Comparison of ENCODE assay signal across 20 cellular contexts in the genomic region with DNA sequence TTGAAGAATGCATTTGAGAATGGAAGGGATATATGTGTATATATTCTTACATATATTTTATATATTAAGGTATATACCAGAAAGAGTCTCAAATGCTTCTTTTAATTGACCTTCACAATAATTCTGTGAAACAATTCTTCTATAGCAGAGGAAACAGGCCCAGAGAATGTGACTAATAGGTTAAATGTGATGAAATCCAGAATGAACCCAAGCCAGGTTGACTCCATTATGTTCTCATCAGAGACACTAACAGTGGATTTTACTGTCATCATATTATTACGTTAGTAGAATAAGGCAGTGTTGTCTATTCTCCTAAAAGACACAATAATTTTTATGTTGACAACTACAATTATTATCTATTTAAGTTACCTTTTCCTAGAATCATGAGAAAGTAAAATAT. TPM values are rescaled to one million over a fixed set of nuclear protein-coding genes. Genes with fewer than 3 reads are reported as not detected.
DNase-seq lines count a peak whose midpoint lies in the region; ATAC-seq, FAIRE-seq and TF ChIP-seq lines count a peak whose summit lies in the region.
"Had no signal": no experiment of that assay in that cellular context is flagged by ENCODE, and none has a peak within 500 bp of the region (broad histone marks: within the 10 kb centered on the region; RNA-seq: fewer than 3 reads in every experiment).

No MANE protein-coding gene starts in this region.

- no peak for FAIRE-seq in bronchial epithelial cell (lab: Jason Lieb, UNC)
- FAIRE-seq: A204.1, D721Med, G401.6, GM12891, HepG2, HTR-8/SVneo had no signal

- no peak overlapping the region for H4K5ac ChIP-seq in IMR-90 (ENCODE audit: low read depth, low read length)

- CTCF ChIA-PET in IMR-90 (lab: Yijun Ruan, JAX): no interaction called here

- no peak for TF ChIP-seq RAD21 in IMR-90 (IDR thresholded peaks at IDR 0.05; ENCODE audit: low read length)

- DNase-seq in IMR-90 (peak; percentile 28), bronchial epithelial cell (ENCODE audit: low read depth) (peak; percentile 12), fibroblast of mammary gland (ENCODE audit: low read depth) (peak; percentile 62), skeletal muscle cell (ENCODE audit: low read depth) (peak; percentile 25), AML-193 (lab: John Stamatoyannopoulos, UW) (no peak), NCI-H82 treated with DMSO at 0.1 percent for 48 hours (lab: John Stamatoyannopoulos, UW; ENCODE audit: unreplicated experiment) (no peak)
- DNase-seq: CD8-positive, alpha-beta T cell; COR-L47; DMS153; DMS79 treated with DMSO at 0.1 percent for 48 hours; EL; HCEC 1CT; HFFc6 had no signal

- H3K79me1 ChIP-seq in IMR-90 (ENCODE audit: low read depth in 1 of 2, low read length in 2 of 2): no peaks in the 10 kb centered on the region

- no peak overlapping the region for H3K18ac ChIP-seq in IMR-90 (ENCODE audit: low read depth, low read length)

- H2AFZ ChIP-seq in IMR-90 (replicated peaks; ENCODE audit: low read length, poor library complexity): no peak overlapping the region

- in situ Hi-C loops in IMR-90 (cut with MboI; ENCODE audit: low sequenced_read_pairs): no loop called here

- H3K4ac ChIP-seq in IMR-90 (ENCODE audit: low read depth, low read length): no peak overlapping the region

- no peak overlapping the region for H2BK20ac ChIP-seq in IMR-90 (ENCODE audit: low read depth, low read length)

- H3K4me2 ChIP-seq in IMR-90 (ENCODE audit: low read depth, low read length): no peak overlapping the region

- H3K36me3 ChIP-seq in IMR-90 (ENCODE audit: control insufficient read depth, insufficient read depth, low read length) (no peaks in the 10 kb centered on the region), bronchial epithelial cell (ENCODE audit: control insufficient read depth, insufficient read depth, low read length) (no peaks in the 10 kb centered on the region)

- H3K27ac ChIP-seq in IMR-90 (ENCODE audit: insufficient read depth, low read length): no peak overlapping the region

- no peak overlapping the region for H4K91ac ChIP-seq in IMR-90 (ENCODE audit: insufficient read depth, low read depth, low read length)

- ATAC-seq in IMR-90 (ENCODE audit: low read depth) (no peak), GM21381 (IDR thresholded peaks at IDR 0.05; ENCODE audit: unreplicated experiment) (no peak)
- ATAC-seq: CD8-positive, alpha-beta T cell; HepG2 had no signal

- H2BK15ac ChIP-seq in IMR-90 (ENCODE audit: low read depth, low read length): no peak overlapping the region

- no peak overlapping the region for H2AK9ac ChIP-seq in IMR-90 (replicated peaks; ENCODE audit: low read depth, low read length, poor library complexity)

- intact Hi-C loops in IMR-90 (cut with micrococcal nuclease): no loop called here

- no peak overlapping the region for H2BK120ac ChIP-seq in IMR-90 (ENCODE audit: low read depth, low read length)

- TF ChIP-seq POLR2A in IMR-90 (IDR thresholded peaks at IDR 0.05; ENCODE audit: low read depth, low read length): no peak

- dilution Hi-C loops in IMR-90 (cut with HindIII; ENCODE audit: low sequenced_read_pairs, unreplicated experiment): no loop called here

- H3K23ac ChIP-seq in IMR-90 (ENCODE audit: low read depth, low read length): no peak overlapping the region

- BruUV-seq in IMR-90 (replicated peaks; lab: Mats Ljungman, UMichigan): no TSS peak

- POLR2A ChIA-PET in IMR-90 (lab: Charles Lee; ENCODE audit: unreplicated experiment): no interaction called here

- H3K9me1 ChIP-seq in IMR-90 (ENCODE audit: insufficient read depth, low read length): no peaks in the 10 kb centered on the region

- H3K4me3 ChIP-seq in IMR-90 (ENCODE audit: insufficient read depth, low read depth, low read length) (no peak overlapping the region), bronchial epithelial cell (ENCODE audit: low read depth, low read length) (no peak overlapping the region), fibroblast of mammary gland (ENCODE audit: control insufficient read depth, low read depth, low read length) (no peak overlapping the region), skeletal muscle cell (ENCODE audit: low read depth, low read length) (no peak overlapping the region)

- H4K20me1 ChIP-seq in IMR-90 (ENCODE audit: insufficient read depth, low read length): no peaks in the 10 kb centered on the region

- H3K4me1 ChIP-seq in IMR-90 (ENCODE audit: control insufficient read depth, insufficient read depth, low read length): no peaks in the 10 kb centered on the region

- no peak overlapping the region for H2AK5ac ChIP-seq in IMR-90 (ENCODE audit: low read depth, low read length)

- no peak overlapping the region for H3K14ac ChIP-seq in IMR-90 (replicated peaks; ENCODE audit: low read depth, low read length)

- no peak overlapping the region for H3K9ac ChIP-seq in IMR-90 (ENCODE audit: low read depth, low read length)

- no peak overlapping the region for H2BK5ac ChIP-seq in IMR-90 (ENCODE audit: low read depth, low read length, poor library complexity, severe bottlenecking)

- TF ChIP-seq CTCF in IMR-90 (conservative IDR thresholded peaks at IDR 0.05; ENCODE audit: low read depth, low read length) (no peak), bronchial epithelial cell (IDR thresholded peaks at IDR 0.05; ENCODE audit: insufficient read depth, low read length, severe bottlenecking) (no peak), fibroblast of mammary gland (conservative IDR thresholded peaks at IDR 0.05; ENCODE audit: control insufficient read depth, insufficient read depth, low read depth, low read length) (no peak)

- H4K8ac ChIP-seq in IMR-90 (ENCODE audit: low read depth in 2 of 2, low read length in 2 of 2): no peak overlapping the region

- H3K9me3 ChIP-seq in IMR-90 (ENCODE audit: control insufficient read depth, insufficient read depth, low read length): no peaks in the 10 kb centered on the region

- H3K56ac ChIP-seq in IMR-90 (ENCODE audit: extremely low read depth, insufficient read depth, low read length): no peak overlapping the region

- H3K27me3 ChIP-seq in IMR-90 (ENCODE audit: control insufficient read depth, insufficient read depth, low read length): no peaks in the 10 kb centered on the region
- H3K27me3 ChIP-seq in bronchial epithelial cell (ENCODE audit: control insufficient read depth, insufficient read depth, low read length): no peaks in the 10 kb centered on the region

- WGBS in IMR-90 (ENCODE audit: extremely low coverage in 2 of 2, insufficient read length in 1 of 2), 2 experiments: no CpG with 5 or more reads among the region's 1 CpG

TF ChIP-seq in IMR-90, 13 proteins besides CTCF, POLR2A, EP300 and RAD21:
- TF ChIP-seq USF2 (IDR thresholded peaks at IDR 0.05; ENCODE audit: low read depth, low read length) (no peak), MAZ (IDR thresholded peaks at IDR 0.05; ENCODE audit: borderline replicate concordance, low read depth, low read length) (no peak), NFE2L2 (IDR thresholded peaks at IDR 0.05; ENCODE audit: low read depth, low read length) (no peak), RCOR1 (IDR thresholded peaks at IDR 0.05; ENCODE audit: insufficient replicate concordance, low read length) (no peak), CHD1 (IDR thresholded peaks at IDR 0.05; ENCODE audit: low read depth, low read length) (no peak), ELK1 (IDR thresholded peaks at IDR 0.05; ENCODE audit: borderline replicate concordance, low read depth, low read length) (no peak), RFX5 (IDR thresholded peaks at IDR 0.05; ENCODE audit: low read depth, low read length) (no peak), BHLHE40 (IDR thresholded peaks at IDR 0.05; ENCODE audit: low read depth, low read length) (no peak), SMC3 (IDR thresholded peaks at IDR 0.05; ENCODE audit: low read depth, low read length) (no peak), MXI1 (IDR thresholded peaks at IDR 0.05; ENCODE audit: borderline replicate concordance, low read depth, low read length) (no peak), MAFK (IDR thresholded peaks at IDR 0.05; ENCODE audit: low read depth, low read length) (no peak), CEBPB (IDR thresholded peaks at IDR 0.05; ENCODE audit: low read depth, low read length) (no peak), FOS (IDR thresholded peaks at IDR 0.05; ENCODE audit: low read depth, low read length) (no peak)

RNA-seq across cellular contexts. Expression of gene ANKRD50, which starts 56.1 kb away (rescaled TPM):
- total RNA-seq in IMR-90 (2012; rRNA removed) (35.3 and 45.8 TPM in 2 replicates), bronchial epithelial cell (32.6 and 36.3 TPM in 2 replicates)
- 6.4 and 8.1 TPM in 2 replicates for polyA plus RNA-seq in IMR-90 (2012; rRNA removed)
- polyA plus RNA-seq in IMR-90 (2012; cell fraction: cytosol; rRNA removed): 1.2 and 1.4 TPM in 2 replicates
- 1.5 and 12.4 TPM in 2 replicates for polyA plus RNA-seq in IMR-90 (2012; cell fraction: nucleus; rRNA removed; ENCODE audit: low replicate concordance)

Comparison
In these comparisons a context has a peak if more than half of its experiments do, and no peak if none do; other contexts are left out.
1. DNase-seq: peak in IMR-90 (single experiment), bronchial epithelial cell (single experiment), fibroblast of mammary gland (single experiment) and skeletal muscle cell (single experiment); none in AML-193 (0 of 2) and NCI-H82 treated with DMSO at 0.1 percent for 48 hours (single experiment).